Comparison of ENCODE assay signal across 18 cellular contexts in the genomic region with DNA sequence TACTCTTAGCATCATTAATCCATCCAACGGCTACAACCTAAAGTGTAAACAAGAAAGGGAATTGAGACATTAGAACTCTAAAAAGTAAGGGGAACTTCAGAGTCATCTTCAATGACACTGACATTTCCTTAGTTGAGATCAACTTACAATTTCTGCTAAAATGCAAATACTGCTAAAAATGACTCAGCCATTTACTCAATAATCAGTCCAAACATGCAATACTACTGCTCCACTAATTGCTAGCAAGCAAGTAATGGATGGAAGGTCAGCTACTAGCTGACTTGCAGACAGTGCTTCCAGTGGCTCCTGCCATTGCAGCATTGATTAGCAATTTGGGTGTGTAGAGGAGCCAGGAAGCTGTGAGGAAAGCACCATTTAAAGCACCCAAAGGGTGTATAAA. TPM values are rescaled to one million over a fixed set of nuclear protein-coding genes. Genes with fewer than 3 reads are reported as not detected.
DNase-seq lines count a peak whose midpoint lies in the region; TF ChIP-seq lines count a peak whose summit lies in the region.
"Had no signal": no experiment of that assay in that cellular context is flagged by ENCODE, and none has a peak within 500 bp of the region (broad histone marks: within the 10 kb centered on the region; RNA-seq: fewer than 3 reads in every experiment).

No MANE protein-coding gene starts in this region.

- no peak for TF ChIP-seq POLR2A in spleen (IDR thresholded peaks at IDR 0.05)

- H3K9me3 ChIP-seq in spleen = peaks cover 0 to 3% (median 0%) of the 10 kb centered on the region in 8 donors
- H3K9me3 ChIP-seq: BE2C had no signal

- H3K4me3 ChIP-seq in HL-60 (replicated peaks; ENCODE audit: insufficient read depth, low read length) (no peak overlapping the region), spleen (no peak overlapping the region)

- H3K27ac ChIP-seq in HL-60 (replicated peaks) (peak overlapping the region; percentile 49), spleen (peak overlapping the region in 4 of 8 donors; percentile 41 to 68 (median 58))

- no peaks in the 10 kb centered on the region for H3K36me3 ChIP-seq in spleen
- H3K36me3 ChIP-seq: BE2C had no signal

- 43 to 79% (median 67%) methylated on average over 1 of the region's 1 CpG for WGBS in spleen, 5 donors

- TF ChIP-seq CTCF in HL-60 (IDR thresholded peaks at IDR 0.05; ENCODE audit: insufficient read depth, low read length) (no peak), spleen (IDR thresholded peaks at IDR 0.05 in 8 of 11, conservative IDR thresholded peaks at IDR 0.05 in 3 of 11) (no peak)

- H3K27me3 ChIP-seq in HL-60 (ENCODE audit: insufficient read depth, poor library complexity, severe bottlenecking) (no peaks in the 10 kb centered on the region), spleen (replicated peaks in 1 of 7) (no peaks in the 10 kb centered on the region)
- H3K27me3 ChIP-seq: BE2C had no signal

- H3K4me1 ChIP-seq in spleen = peaks cover 4 to 37% (median 15%) of the 10 kb centered on the region in 6 donors

- DNase-seq in AG20443 (ENCODE audit: low spot score) = peak; percentile 61
- DNase-seq in HL-60 (ENCODE audit: low read depth in 1 of 2, low spot score in 1 of 2) = peak; percentile 71 to 85
- peak; percentile 51 for DNase-seq in SKM-1 (lab: John Stamatoyannopoulos, UW; ENCODE audit: unreplicated experiment)
- peak; percentile 84 for DNase-seq in fibroblast of peridontal ligament (ENCODE audit: extremely low read depth)
- no peak for DNase-seq in spleen
- no peak for DNase-seq in retina
- DNase-seq in activated CD8-positive, alpha-beta memory T cell treated with anti-CD3 and anti-CD28 coated beads for 24 hours = no peak
- DNase-seq in NCI-H2227 (lab: John Stamatoyannopoulos, UW; ENCODE audit: unreplicated experiment) = no peak
- DNase-seq: anterior cingulate cortex; BE2C; NCI-H1417; NCI-H526; stimulated activated CD4-positive, alpha-beta T cell treated with anti-CD3 and anti-CD28 coated beads, Interleukin-2, amount 100 ng/mL, for 48 hours had no signal

- intact Hi-C loops in spleen (cut with DNase I; ENCODE audit: low total_unique reads) = no loop called here

RNA-seq across cellular contexts. Expression of a gene that starts 28.4 kb away (rescaled TPM):
- not detected for total RNA-seq in spleen
- not detected for polyA plus RNA-seq in spleen
- total RNA-seq: myocyte, pulmonary artery endothelial cell, SK-MEL-5, urinary bladder had no signal
- polyA plus RNA-seq: keratinocyte, urinary bladder had no signal

Comparison
In these comparisons a context has a peak if more than half of its experiments do, and no peak if none do; other contexts are left out.
1. DNase-seq: peak in AG20443 (single experiment), HL-60 (2 of 2), SKM-1 (single experiment) and fibroblast of peridontal ligament (single experiment); none in spleen (single experiment), retina (single experiment), activated CD8-positive, alpha-beta memory T cell treated with anti-CD3 and anti-CD28 coated beads for 24 hours (single experiment) and NCI-H2227 (single experiment).